ENCODE assay signal across 9 cellular contexts in the genomic region with DNA sequence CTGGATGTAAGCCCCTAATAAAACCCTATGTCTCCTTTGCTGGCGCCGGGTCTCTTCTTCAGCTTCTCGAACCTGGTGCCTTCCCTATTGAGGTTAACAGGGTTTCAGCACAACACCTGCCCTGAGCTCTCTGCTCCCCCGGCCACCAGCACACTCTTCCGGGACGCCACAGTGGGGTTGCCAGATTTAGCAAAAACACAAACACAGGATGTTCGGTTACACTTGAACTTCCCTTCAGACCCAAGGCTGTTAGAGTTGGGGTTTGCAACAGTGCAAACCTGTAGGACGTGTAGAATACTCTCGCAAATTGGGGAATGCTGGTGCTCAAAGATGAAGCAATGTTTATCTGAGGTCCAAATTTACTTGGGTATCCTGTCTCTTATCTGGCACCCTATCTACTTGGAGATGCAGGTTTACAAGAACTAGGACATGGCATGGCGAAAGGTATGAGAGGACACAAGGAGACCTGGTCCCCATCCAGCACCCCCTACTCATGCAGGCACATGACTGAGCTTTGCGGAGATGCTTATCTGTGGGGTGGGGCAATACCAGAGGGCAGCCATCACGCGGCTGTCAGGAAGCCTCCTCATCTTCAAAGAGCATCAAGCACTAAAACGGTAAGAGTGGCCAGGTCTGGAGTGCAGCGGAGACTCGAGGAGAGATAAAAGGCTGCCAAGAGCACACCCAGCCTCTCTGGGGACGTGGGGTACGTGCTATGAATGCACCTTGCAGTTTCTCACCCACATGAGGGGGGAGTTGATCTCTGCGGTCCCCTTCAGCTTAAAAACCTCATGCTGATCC. TPM values are rescaled to one million over a fixed set of nuclear protein-coding genes. Genes with fewer than 3 reads are reported as not detected.
DNase-seq lines count a peak whose midpoint lies in the region; ATAC-seq and TF ChIP-seq lines count a peak whose summit lies in the region.
"Had no signal": no experiment of that assay in that cellular context is flagged by ENCODE, and none has a peak within 500 bp of the region (broad histone marks: within the 10 kb centered on the region; RNA-seq: fewer than 3 reads in every experiment).

No MANE protein-coding gene starts in this region.

- POLR2A ChIA-PET in RWPE1 (lab: Yijun Ruan, JAX; ENCODE audit: low non-redundant PET), result no interaction called here

- H3K9me3 Mint-ChIP-seq in activated T-cell treated with anti-CD3 and anti-CD28 coated beads, Interleukin-2, amount 50 U/mL, for 4 hours, result no peaks in the 10 kb centered on the region
- no peaks in the 10 kb centered on the region for H3K9me3 Mint-ChIP-seq in stimulated activated naive CD8-positive, alpha-beta T cell treated with anti-CD3 and anti-CD28 coated beads, Interleukin-15, Interleukin-2, amounts not matched to agents 100 ng/mL and 50 ng/mL, for 24 hours

- no peak overlapping the region for H3K27ac ChIP-seq in RWPE1
- H3K27ac ChIP-seq: KMS-11 had no signal

- peak; percentile 60 for ATAC-seq in HG03571 (IDR thresholded peaks at IDR 0.05; ENCODE audit: unreplicated experiment)
- ATAC-seq in activated T-cell treated with anti-CD3 and anti-CD28 coated beads, Interleukin-2, amount 50 U/mL, for 4 hours, result peak; percentile 10 to 30

- H3K4me1 Mint-ChIP-seq in activated T-cell treated with anti-CD3 and anti-CD28 coated beads, Interleukin-2, amount 50 U/mL, for 4 hours (ENCODE audit: low read depth), result peaks cover 81% of the 10 kb centered on the region
- H3K4me1 Mint-ChIP-seq in stimulated activated naive CD8-positive, alpha-beta T cell treated with anti-CD3 and anti-CD28 coated beads, Interleukin-15, Interleukin-2, amounts not matched to agents 100 ng/mL and 50 ng/mL, for 24 hours (ENCODE audit: low read depth), result peaks cover 73% of the 10 kb centered on the region

- H3K4me3 ChIP-seq in foreskin fibroblast (ENCODE audit: low read depth in 1 of 2, low read length in 2 of 2), result no peak overlapping the region

- TF ChIP-seq CTCF in foreskin fibroblast (IDR thresholded peaks at IDR 0.05; ENCODE audit: low read depth, low read length), result no peak
- TF ChIP-seq CTCF in RWPE1 (conservative IDR thresholded peaks at IDR 0.05; ENCODE audit: low read depth), result no peak

- no peaks in the 10 kb centered on the region for H3K36me3 Mint-ChIP-seq in activated T-cell treated with anti-CD3 and anti-CD28 coated beads, Interleukin-2, amount 50 U/mL, for 4 hours (ENCODE audit: insufficient read depth)
- no peaks in the 10 kb centered on the region for H3K36me3 Mint-ChIP-seq in stimulated activated naive CD8-positive, alpha-beta T cell treated with anti-CD3 and anti-CD28 coated beads, Interleukin-15, Interleukin-2, amounts not matched to agents 100 ng/mL and 50 ng/mL, for 24 hours (ENCODE audit: low read depth)

- CTCF ChIA-PET in RWPE1 (lab: Yijun Ruan, JAX), result interaction anchor here (0.6 kb wide), 1 partner anchor 67 kb away, joined by 5 read pairs; no protein-coding TSS in a partner anchor

- H3K27me3 Mint-ChIP-seq in activated T-cell treated with anti-CD3 and anti-CD28 coated beads, Interleukin-2, amount 50 U/mL, for 4 hours (ENCODE audit: low read depth), result no peaks in the 10 kb centered on the region
- no peaks in the 10 kb centered on the region for H3K27me3 Mint-ChIP-seq in stimulated activated naive CD8-positive, alpha-beta T cell treated with anti-CD3 and anti-CD28 coated beads, Interleukin-15, Interleukin-2, amounts not matched to agents 100 ng/mL and 50 ng/mL, for 24 hours

- H3K4me3 Mint-ChIP-seq in activated T-cell treated with anti-CD3 and anti-CD28 coated beads, Interleukin-2, amount 50 U/mL, for 4 hours, result peak overlapping the region; percentile 69
- H3K4me3 Mint-ChIP-seq in stimulated activated naive CD8-positive, alpha-beta T cell treated with anti-CD3 and anti-CD28 coated beads, Interleukin-15, Interleukin-2, amounts not matched to agents 100 ng/mL and 50 ng/mL, for 24 hours, result peak overlapping the region; percentile 54

- H3K27ac Mint-ChIP-seq in stimulated activated naive CD8-positive, alpha-beta T cell treated with anti-CD3 and anti-CD28 coated beads, Interleukin-15, Interleukin-2, amounts not matched to agents 100 ng/mL and 50 ng/mL, for 24 hours, result peak overlapping the region; percentile 79

- DNase-seq in activated CD8-positive, alpha-beta memory T cell treated with anti-CD3 and anti-CD28 coated beads for 24 hours, result peak; percentile 72
- DNase-seq in activated CD8-positive, alpha-beta memory T cell treated with anti-CD3 and anti-CD28 coated beads, Interleukin-2, amount 50 U/mL, for 4 hours, result no peak
- DNase-seq in activated T-cell treated with anti-CD3 and anti-CD28 coated beads, Interleukin-2, amount 50 U/mL, for 4 hours, result no peak
- no peak for DNase-seq in foreskin fibroblast
- DNase-seq in RKO (ENCODE audit: low spot score), result no peak
- DNase-seq in RWPE1 (ENCODE audit: low spot score), result no peak

RNA-seq across cellular contexts. Expression of gene SDK2, which starts 52.8 kb away (rescaled TPM):
- total RNA-seq in activated T-cell treated with anti-CD3 and anti-CD28 coated beads, Interleukin-2, amount 50 U/mL, for 4 hours, result under 1 TPM; 0.08 to 0.20 (median 0.08) TPM
